In genomic region chr3:71402280-71402679, GRCh38 we compare ENCODE assay signal across 1 cellular context.
TF ChIP-seq lines count a peak whose summit lies in the region.

No MANE protein-coding gene starts in this region.

TF ChIP-seq in K562, 482 proteins besides CTCF, POLR2A, EP300 and RAD21 (continued from another document):
- no peak for TF ChIP-seq PBX2 (CRISPR knock-in tag; IDR thresholded peaks at IDR 0.05; ENCODE audit: low read depth)
- TF ChIP-seq PBX2 (tag; conservative IDR thresholded peaks at IDR 0.05; ENCODE audit: low read depth), result peak; percentile 45; the same call in 1 of the 2 replicates
- no peak for TF ChIP-seq NONO (IDR thresholded peaks at IDR 0.05; ENCODE audit: low read depth in 2 of 2, low read length in 1 of 2)
- TF ChIP-seq ARID2 (IDR thresholded peaks at IDR 0.05), result no peak
TF ChIP-seq in K562: peak in this region for 3.
